ENCODE assay signal across 23 cellular contexts in the genomic region with DNA sequence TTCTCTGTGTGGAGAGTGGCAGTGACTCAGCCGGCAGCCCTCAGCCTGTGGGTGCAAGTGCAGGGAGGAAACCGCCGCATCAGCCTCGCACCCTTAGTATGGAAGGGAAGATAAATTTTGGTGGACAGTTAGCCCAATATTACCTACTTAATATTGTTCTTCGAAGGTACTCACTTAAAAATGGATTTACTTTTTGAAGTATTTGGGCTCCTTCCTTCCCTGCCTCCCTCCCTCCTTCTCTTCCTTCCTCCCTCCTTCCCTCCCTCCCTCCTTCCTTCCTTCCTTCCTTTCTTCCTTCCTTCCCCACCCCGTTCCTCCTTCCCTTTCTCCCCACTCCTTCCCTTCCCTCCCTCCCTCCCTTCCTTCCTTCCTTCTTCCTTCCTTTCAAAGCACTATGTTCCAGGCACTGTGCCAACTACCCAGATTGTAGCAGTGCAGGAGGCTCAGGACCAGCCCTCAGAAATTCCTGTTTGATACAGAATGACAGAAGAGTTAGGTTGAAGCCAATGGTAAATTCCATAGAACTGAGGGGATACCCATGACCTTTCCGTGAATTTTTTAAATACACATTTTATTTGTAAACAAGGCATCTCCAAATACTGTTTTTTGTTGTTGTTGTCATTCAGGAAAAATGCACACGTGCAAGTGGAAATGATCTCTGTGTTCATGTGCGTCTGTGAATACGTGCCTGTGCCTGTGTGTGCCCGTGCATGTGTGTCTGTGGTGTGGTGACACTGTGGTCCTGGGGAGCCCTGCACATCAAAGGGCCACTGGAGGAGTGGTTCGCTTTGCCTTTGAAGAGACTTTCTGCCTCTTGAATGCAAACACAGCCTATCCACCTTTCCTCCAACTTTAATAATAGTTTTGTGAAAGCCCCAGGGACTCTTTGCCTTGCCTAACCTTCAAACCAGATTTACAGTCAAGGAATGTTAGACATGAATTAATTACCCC.
DNase-seq lines count a peak whose midpoint lies in the region; ATAC-seq, FAIRE-seq and TF ChIP-seq lines count a peak whose summit lies in the region.
"Had no signal": no experiment of that assay in that cellular context is flagged by ENCODE, and none has a peak within 500 bp of the region (broad histone marks: within the 10 kb centered on the region; RNA-seq: fewer than 3 reads in every experiment).

No MANE protein-coding gene starts in this region.

- in situ Hi-C loops in HepG2 (cut with HindIII; ENCODE audit: extremely low pct_ligation_motif_present, low pct_unique_long_range_greater_than_20kb) = no loop called here

- peak; percentile 14 for DNase-seq in NCI-H1105 treated with DMSO at 0.1 percent for 48 hours (lab: John Stamatoyannopoulos, UW)
- no peak for DNase-seq in NCI-H1105 (lab: John Stamatoyannopoulos, UW)
- DNase-seq in HepG2 (ENCODE audit: low spot score) = no peak
- DNase-seq in right lobe of liver = no peak
- peak; percentile 32 for DNase-seq in activated CD8-positive, alpha-beta T cell treated with anti-CD3 and anti-CD28 coated beads, Interleukin-2, amount 10 ng/mL, durations not matched to agents 7 days and 5 days
- DNase-seq in urothelium cell line (ENCODE audit: low spot score) = no peak
- no peak for DNase-seq in HCEC 1CT
- DNase-seq in OCI-M1 (lab: John Stamatoyannopoulos, UW) = no peak
- DNase-seq: CD4-positive, alpha-beta memory T cell; DND-41; GDM1; GM23248; NCI-H146; NCI-H2081 treated with DMSO at 0.1 percent for 48 hours; NCI-H345; NCI-H774; Right ventricle myocardium superior had no signal

- no peak for TF ChIP-seq RAD21 in HepG2 (CRISPR knock-in tag; IDR thresholded peaks at IDR 0.05)

- peaks cover 46% of the 10 kb centered on the region for H3K27me3 Mint-ChIP-seq in activated CD8-positive, alpha-beta T cell treated with anti-CD3 and anti-CD28 coated beads, Interleukin-2, amount 10 ng/mL, durations not matched to agents 7 days and 5 days (ENCODE audit: low read depth)

- FAIRE-seq in HepG2 (lab: Jason Lieb, UNC) (no peak), urothelium cell line (lab: Jason Lieb, UNC) (peak; percentile 83)
- FAIRE-seq: D721Med, GM12891, GM18507, RCC 7860 had no signal

- TF ChIP-seq POLR2A in HepG2 (IDR thresholded peaks at IDR 0.05; ENCODE audit: insufficient read depth in 1 of 2, low read depth in 2 of 2, low read length in 2 of 2) (no peak), right lobe of liver (IDR thresholded peaks at IDR 0.05) (no peak)

- no peak overlapping the region for H3K27ac Mint-ChIP-seq in activated CD8-positive, alpha-beta T cell treated with anti-CD3 and anti-CD28 coated beads, Interleukin-2, amount 10 ng/mL, durations not matched to agents 7 days and 5 days

- H3K9me3 Mint-ChIP-seq in activated CD8-positive, alpha-beta T cell treated with anti-CD3 and anti-CD28 coated beads, Interleukin-2, amount 10 ng/mL, durations not matched to agents 7 days and 5 days (ENCODE audit: insufficient read depth) = no peaks in the 10 kb centered on the region

- no TSS peak for BruUV-seq in HepG2 (replicated peaks; lab: Mats Ljungman, UMichigan)

- no peak overlapping the region for H3K9ac ChIP-seq in HepG2 (ENCODE audit: insufficient read depth, low read depth, low read length)
- H3K9ac ChIP-seq: GM23248, KMS-11 had no signal

- no peak overlapping the region for H3K27ac ChIP-seq in HepG2 (ENCODE audit: extremely low read length, insufficient read depth, low read length)
- H3K27ac ChIP-seq in right lobe of liver = no peak overlapping the region
- H3K27ac ChIP-seq: 22Rv1, GM23248, KMS-11 had no signal

- TF ChIP-seq EP300 in HepG2 (IDR thresholded peaks at IDR 0.05; ENCODE audit: low read depth in 2 of 2, low read length in 2 of 2) (no peak), HepG2 (CRISPR knock-in tag; IDR thresholded peaks at IDR 0.05; ENCODE audit: borderline replicate concordance) (no peak)

- peaks cover 7% of the 10 kb centered on the region for H3K4me1 Mint-ChIP-seq in activated CD8-positive, alpha-beta T cell treated with anti-CD3 and anti-CD28 coated beads, Interleukin-2, amount 10 ng/mL, durations not matched to agents 7 days and 5 days (ENCODE audit: low read depth)

- H3K4me2 ChIP-seq in HepG2 (ENCODE audit: low read depth, low read length) = no peak overlapping the region
- H3K4me2 ChIP-seq: KMS-11 had no signal

- H3K9me3 ChIP-seq in HepG2 (ENCODE audit: low read length) (no peaks in the 10 kb centered on the region), right lobe of liver (no peaks in the 10 kb centered on the region)

- WGBS in HepG2 (ENCODE audit: low lambda C conversion rate) = 28% methylated on average over 12 of the region's 12 CpGs
- WGBS in right lobe of liver (ENCODE audit: insufficient coverage, low coverage, low lambda C conversion rate, missing lambda C conversion rate) = 44% methylated on average over 11 of the region's 12 CpGs

- H3K27me3 ChIP-seq in HepG2 (ENCODE audit: control insufficient read depth in 1 of 2, insufficient read depth in 2 of 2, low read length in 2 of 2) (peaks cover 5 to 72% of the 10 kb centered on the region in 2 experiments; a peak in 4 of 5 replicates), right lobe of liver (no peaks in the 10 kb centered on the region)

- H3K4me3 ChIP-seq in HepG2 (replicated peaks in 1 of 3; ENCODE audit: insufficient read depth in 1 of 3, low read depth in 2 of 3, low read length in 3 of 3) (no peak overlapping the region), right lobe of liver (no peak overlapping the region)
- H3K4me3 ChIP-seq: GM23248 had no signal

- H3K79me2 ChIP-seq in HepG2 (ENCODE audit: insufficient read depth, low read length) = no peaks in the 10 kb centered on the region

- ATAC-seq in HepG2 (no peak), right lobe of liver (no peak)
- no peak for ATAC-seq in activated CD8-positive, alpha-beta T cell treated with anti-CD3 and anti-CD28 coated beads, Interleukin-2, amount 10 ng/mL, durations not matched to agents 7 days and 5 days

- H3K4me3 Mint-ChIP-seq in activated CD8-positive, alpha-beta T cell treated with anti-CD3 and anti-CD28 coated beads, Interleukin-2, amount 10 ng/mL, durations not matched to agents 7 days and 5 days = no peak overlapping the region
- H3K4me3 Mint-ChIP-seq: CD4-positive, alpha-beta memory T cell had no signal

- no peaks in the 10 kb centered on the region for H3K36me3 ChIP-seq in HepG2 (replicated peaks in 1 of 2; ENCODE audit: control insufficient read depth in 1 of 2, insufficient read depth in 2 of 2, low read length in 2 of 2)
- H3K36me3 ChIP-seq in right lobe of liver = no peaks in the 10 kb centered on the region

- POLR2A ChIA-PET in HepG2 (lab: Yijun Ruan, JAX) = no interaction called here
- POLR2A ChIA-PET in activated CD8-positive, alpha-beta T cell treated with anti-CD3 and anti-CD28 coated beads, Interleukin-2, amount 10 ng/mL, durations not matched to agents 7 days and 5 days (lab: Charles Lee) = no interaction called here

- no peaks in the 10 kb centered on the region for H3K4me1 ChIP-seq in HepG2 (ENCODE audit: insufficient read depth, low read length)
- no peaks in the 10 kb centered on the region for H3K4me1 ChIP-seq in right lobe of liver

- TF ChIP-seq CTCF in HepG2 (CRISPR knock-in tag; IDR thresholded peaks at IDR 0.05) = no peak
- TF ChIP-seq CTCF in right lobe of liver (IDR thresholded peaks at IDR 0.05) = no peak

- no peak overlapping the region for H2AFZ ChIP-seq in HepG2 (ENCODE audit: low read length)
- H2AFZ ChIP-seq: GM23248 had no signal

- no peaks in the 10 kb centered on the region for H4K20me1 ChIP-seq in HepG2 (ENCODE audit: insufficient read depth, low read length)

- intact Hi-C loops in HepG2 (cut with micrococcal nuclease; ENCODE audit: unreplicated experiment) = no loop called here
- intact Hi-C loops in right lobe of liver (cut with DNase I) = no loop called here

- H3K36me3 Mint-ChIP-seq in activated CD8-positive, alpha-beta T cell treated with anti-CD3 and anti-CD28 coated beads, Interleukin-2, amount 10 ng/mL, durations not matched to agents 7 days and 5 days (ENCODE audit: low read depth) = no peaks in the 10 kb centered on the region
- H3K36me3 Mint-ChIP-seq: CD4-positive, alpha-beta memory T cell had no signal

- CTCF ChIA-PET in HepG2 (lab: Yijun Ruan, JAX; ENCODE audit: low intra/inter-chr PET ratio, low total read pairs) = no interaction called here
- CTCF ChIA-PET in activated CD8-positive, alpha-beta T cell treated with anti-CD3 and anti-CD28 coated beads, Interleukin-2, amount 10 ng/mL, durations not matched to agents 7 days and 5 days (lab: Charles Lee) = no interaction called here

TF ChIP-seq in HepG2, 621 proteins besides CTCF, POLR2A, EP300 and RAD21:
- peak; percentile 93 for TF ChIP-seq HNRNPK (IDR thresholded peaks at IDR 0.05; ENCODE audit: low read depth, low read length, poor library complexity, severe bottlenecking)
- TF ChIP-seq PCBP2 (optimal IDR thresholded peaks at IDR 0.05; ENCODE audit: low read depth, low read length, poor library complexity, severe bottlenecking) = peak; percentile 59
- TF ChIP-seq MZF1 (CRISPR knock-in tag; IDR thresholded peaks at IDR 0.05; ENCODE audit: borderline replicate concordance) = no peak

Comparison
In these comparisons a context has a peak if more than half of its experiments do, and no peak if none do; other contexts are left out.
1. DNase-seq: peak in NCI-H1105 treated with DMSO at 0.1 percent for 48 hours (single experiment) and activated CD8-positive, alpha-beta T cell treated with anti-CD3 and anti-CD28 coated beads, Interleukin-2, amount 10 ng/mL, durations not matched to agents 7 days and 5 days (single experiment); none in NCI-H1105 (single experiment), HepG2 (single experiment), right lobe of liver (0 of 3), urothelium cell line (single experiment), HCEC 1CT (single experiment) and OCI-M1 (single experiment).